ENCODE assay signal across 26 cellular contexts in genomic region chr3:152084441-152084840, GRCh38.
"Had no signal": no experiment of that assay in that cellular context is flagged by ENCODE, and none has a peak within 500 bp of the region (broad histone marks: within the 10 kb centered on the region; RNA-seq: fewer than 3 reads in every experiment).

No MANE protein-coding gene starts in this region.

- DNase-seq: hippocampal formation; immature natural killer cell; kidney; left colon; left ventricle myocardium inferior; mesendoderm; naive B cell; natural killer cell; ovary; retina; right cardiac atrium; stimulated activated CD4-positive, alpha-beta T cell treated with anti-CD3 and anti-CD28 coated beads, Interleukin-12 subunit alpha, Interleukin-12 subunit beta, amount 100 ng/mL, for 4 hours; stimulated activated CD4-positive, alpha-beta T cell treated with anti-CD3 and anti-CD28 coated beads, Interleukin-15, amount 100 ng/mL, for 24 hours; stimulated activated CD4-positive, alpha-beta T cell treated with anti-CD3 and anti-CD28 coated beads, Interleukin-2, amount 100 ng/mL, for 24 hours; stimulated activated CD4-positive, alpha-beta T cell treated with anti-CD3 and anti-CD28 coated beads, Interleukin-4, amount 100 ng/mL, for 1 hour; stimulated activated naive B cell treated with anti-CD40 and anti-IgM and Interleukin-4, amounts not matched to agents 10 μg/mL and 1 μg/mL and 100 μg/mL, for 72 hours; stimulated activated naive CD8-positive, alpha-beta T cell treated with anti-CD3 and anti-CD28 coated beads, Interleukin-15, Interleukin-2, amounts not matched to agents 100 U/mL and 50 U/mL, for 24 hours; stomach; testis; thyroid gland; trophoblast cell; upper lobe of right lung had no signal

- H3K4me3 ChIP-seq: left ventricle myocardium inferior, lung, ovary, prostate gland, skin epidermis, stomach, testis, thyroid gland, upper lobe of right lung had no signal

- H3K27ac ChIP-seq: left ventricle myocardium inferior, ovary, prostate gland, skin epidermis, stomach, testis, thyroid gland, upper lobe of right lung had no signal

- H3K4me1 ChIP-seq: prostate gland, stomach, testis, thyroid gland, upper lobe of right lung had no signal

- H3K9me3 ChIP-seq: left ventricle myocardium inferior, ovary, prostate gland, testis, thyroid gland, upper lobe of right lung had no signal

- H3K36me3 ChIP-seq: left ventricle myocardium inferior, ovary, prostate gland, stomach, thyroid gland, upper lobe of right lung had no signal

- ATAC-seq: left colon; natural killer cell; right cardiac atrium; sciatic nerve; stimulated activated naive B cell treated with anti-CD40 and anti-IgM and Interleukin-4, amounts not matched to agents 10 μg/mL and 1 μg/mL and 100 μg/mL, for 72 hours; stimulated activated naive CD8-positive, alpha-beta T cell treated with anti-CD3 and anti-CD28 coated beads, Interleukin-15, Interleukin-2, amounts not matched to agents 100 U/mL and 50 U/mL, for 24 hours; upper lobe of right lung had no signal

- H3K27me3 ChIP-seq: ovary, stomach, testis, thyroid gland, upper lobe of right lung had no signal
